In the genomic region with DNA sequence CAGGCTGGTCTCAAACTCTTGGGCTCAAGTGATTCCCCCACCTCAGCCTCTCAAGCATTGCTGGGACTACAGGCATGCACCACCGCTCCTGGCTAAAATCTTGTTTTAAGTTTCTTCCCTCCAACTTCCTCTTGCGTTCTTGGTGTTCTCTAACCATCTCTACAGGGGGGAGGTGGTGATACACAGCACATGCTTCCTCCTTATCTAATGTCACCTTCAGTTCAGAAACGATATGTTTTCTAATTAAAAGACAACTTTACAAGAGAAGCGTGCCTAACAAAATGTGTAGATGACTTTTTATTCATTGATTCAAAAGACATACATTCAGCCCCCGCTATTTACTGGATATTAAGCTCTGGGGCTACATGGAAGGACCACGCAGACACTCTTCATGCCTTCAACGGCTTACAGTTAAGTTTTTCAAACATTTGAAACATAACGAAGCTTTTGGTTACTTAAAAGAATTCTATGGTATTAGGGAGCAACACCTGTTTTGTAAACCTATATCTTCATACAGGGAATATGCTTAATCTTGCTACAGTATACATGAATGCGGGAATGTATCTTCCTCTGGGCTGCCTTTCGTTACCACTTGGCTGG, we compare ENCODE assay signal across 8 cellular contexts. TPM values are rescaled to one million over a fixed set of nuclear protein-coding genes. Genes with fewer than 3 reads are reported as not detected.
A peak's percentile ranks its signal among the peaks of the same experiment; 100 is the strongest.
DNase-seq lines count a peak whose midpoint lies in the region; ATAC-seq lines count a peak whose summit lies in the region.

No MANE protein-coding gene starts in this region.

- no peaks in the 10 kb centered on the region for H3K9me3 ChIP-seq in iPS-18a (ENCODE audit: control insufficient read depth, low read depth, low read length)

- H3K27ac Mint-ChIP-seq in activated naive CD8-positive, alpha-beta T cell treated with anti-CD3 and anti-CD28 coated beads for 36 hours: peak overlapping the region; percentile 99
- H3K27ac Mint-ChIP-seq in stimulated activated naive B cell treated with anti-CD40 and anti-IgM and Interleukin-4, amounts not matched to agents 10 μg/mL and 1 μg/mL and 100 μg/mL, for 72 hours: peak overlapping the region; percentile 100

- peaks cover 15% of the 10 kb centered on the region for H3K4me1 Mint-ChIP-seq in activated naive CD8-positive, alpha-beta T cell treated with anti-CD3 and anti-CD28 coated beads for 36 hours
- H3K4me1 Mint-ChIP-seq in stimulated activated naive B cell treated with anti-CD40 and anti-IgM and Interleukin-4, amounts not matched to agents 10 μg/mL and 1 μg/mL and 100 μg/mL, for 72 hours: peaks cover 6 to 12% of the 10 kb centered on the region in 2 donors

- peaks cover 18% of the 10 kb centered on the region for H3K36me3 ChIP-seq in iPS-18a (ENCODE audit: control insufficient read depth, low read depth, low read length)

- no peaks in the 10 kb centered on the region for H3K27me3 Mint-ChIP-seq in activated naive CD8-positive, alpha-beta T cell treated with anti-CD3 and anti-CD28 coated beads for 36 hours
- H3K27me3 Mint-ChIP-seq in stimulated activated naive B cell treated with anti-CD40 and anti-IgM and Interleukin-4, amounts not matched to agents 10 μg/mL and 1 μg/mL and 100 μg/mL, for 72 hours: no peaks in the 10 kb centered on the region

- no peaks in the 10 kb centered on the region for H3K9me3 Mint-ChIP-seq in activated naive CD8-positive, alpha-beta T cell treated with anti-CD3 and anti-CD28 coated beads for 36 hours
- no peaks in the 10 kb centered on the region for H3K9me3 Mint-ChIP-seq in stimulated activated naive B cell treated with anti-CD40 and anti-IgM and Interleukin-4, amounts not matched to agents 10 μg/mL and 1 μg/mL and 100 μg/mL, for 72 hours

- peak overlapping the region; percentile 93 for H3K9ac ChIP-seq in iPS-18a (ENCODE audit: low read length)

- ATAC-seq in GM21367 (IDR thresholded peaks at IDR 0.05; ENCODE audit: unreplicated experiment): peak; percentile 38
- ATAC-seq in stimulated activated naive B cell treated with anti-CD40 and anti-IgM and Interleukin-4, amounts not matched to agents 10 μg/mL and 1 μg/mL and 100 μg/mL, for 72 hours (replicated peaks): peak; percentile 76 to 80

- peak overlapping the region; percentile 98 for H3K4me3 Mint-ChIP-seq in activated naive CD8-positive, alpha-beta T cell treated with anti-CD3 and anti-CD28 coated beads for 36 hours
- peak overlapping the region; percentile 96 to 100 for H3K4me3 Mint-ChIP-seq in stimulated activated naive B cell treated with anti-CD40 and anti-IgM and Interleukin-4, amounts not matched to agents 10 μg/mL and 1 μg/mL and 100 μg/mL, for 72 hours

- H3K4me3 ChIP-seq in iPS-18a (ENCODE audit: low read length): peak overlapping the region; percentile 99

- in situ Hi-C loops in KBM-7 (cut with MboI; ENCODE audit: low pct_unique_long_range_greater_than_20kb, low sequenced_read_pairs): no loop called here

- DNase-seq in ELF-1 (ENCODE audit: low read depth, low spot score): peak; percentile 13
- DNase-seq in KBM-7: peak; percentile 81
- DNase-seq in activated naive CD8-positive, alpha-beta T cell treated with anti-CD3 and anti-CD28 coated beads for 36 hours: no peak
- DNase-seq in stimulated activated naive B cell treated with anti-CD40 and anti-IgM and Interleukin-4, amounts not matched to agents 10 μg/mL and 1 μg/mL and 100 μg/mL, for 72 hours: peak; percentile 37
- DNase-seq in NCI-H1694 (lab: John Stamatoyannopoulos, UW): no peak
- DNase-seq in NCI-H1048 (lab: John Stamatoyannopoulos, UW): no peak

- H3K4me1 ChIP-seq in iPS-18a (ENCODE audit: control insufficient read depth, low read depth, low read length): peaks cover 5% of the 10 kb centered on the region

- no peak overlapping the region for H3K27ac ChIP-seq in iPS-18a (ENCODE audit: low read length)

- peaks cover 31% of the 10 kb centered on the region for H3K36me3 Mint-ChIP-seq in activated naive CD8-positive, alpha-beta T cell treated with anti-CD3 and anti-CD28 coated beads for 36 hours
- peaks cover 3 to 18% of the 10 kb centered on the region in 2 donors for H3K36me3 Mint-ChIP-seq in stimulated activated naive B cell treated with anti-CD40 and anti-IgM and Interleukin-4, amounts not matched to agents 10 μg/mL and 1 μg/mL and 100 μg/mL, for 72 hours

- no peaks in the 10 kb centered on the region for H3K27me3 ChIP-seq in iPS-18a (ENCODE audit: control insufficient read depth, insufficient read depth, low read length)

RNA-seq across cellular contexts. Expression of gene DLAT, which starts 0.9 kb away (rescaled TPM):
- total RNA-seq in activated naive CD8-positive, alpha-beta T cell treated with anti-CD3 and anti-CD28 coated beads for 36 hours: 10 to 100 TPM; 71.7 to 76.2 TPM

RNA-seq across cellular contexts. Expression of gene PIH1D2, which starts 49.5 kb away (rescaled TPM):
- total RNA-seq in activated naive CD8-positive, alpha-beta T cell treated with anti-CD3 and anti-CD28 coated beads for 36 hours: under 1 TPM; 0.32 to 0.82 TPM

RNA-seq across cellular contexts. Expression of gene NKAPD1, which starts 49.8 kb away (rescaled TPM):
- 10 to 100 TPM; 28.5 to 31.7 TPM for total RNA-seq in activated naive CD8-positive, alpha-beta T cell treated with anti-CD3 and anti-CD28 coated beads for 36 hours

Comparison
In these comparisons a context has a peak if more than half of its experiments do, and no peak if none do; other contexts are left out.
1. DNase-seq: peak in ELF-1 (single experiment), KBM-7 (single experiment) and stimulated activated naive B cell treated with anti-CD40 and anti-IgM and Interleukin-4, amounts not matched to agents 10 μg/mL and 1 μg/mL and 100 μg/mL, for 72 hours (single experiment); none in activated naive CD8-positive, alpha-beta T cell treated with anti-CD3 and anti-CD28 coated beads for 36 hours (single experiment), NCI-H1694 (single experiment) and NCI-H1048 (single experiment).